1 cellular context compared by ENCODE assay signal in the genomic region with DNA sequence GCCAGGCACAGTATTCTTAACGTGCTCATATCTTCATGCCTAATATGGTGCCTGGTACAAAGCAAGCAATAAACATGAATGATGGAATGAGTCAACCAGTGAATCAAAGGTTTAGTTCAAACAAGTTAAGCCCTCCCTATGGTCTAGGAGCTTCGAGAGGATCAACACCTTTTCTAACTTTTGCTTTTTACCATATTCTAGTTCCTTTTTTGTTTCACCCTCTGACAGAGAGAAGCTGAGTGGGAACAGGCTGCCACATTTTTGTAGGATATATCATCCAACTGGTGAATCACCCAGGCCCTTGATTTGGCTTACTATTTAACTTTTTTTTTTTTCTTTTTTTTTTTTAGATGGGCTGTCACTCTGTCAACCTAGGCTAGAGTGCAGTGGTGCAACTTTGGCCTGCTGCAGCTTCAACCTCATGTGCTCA.
A peak's percentile ranks its signal among the peaks of the same experiment; 100 is the strongest.
TF ChIP-seq lines count a peak whose summit lies in the region.

No MANE protein-coding gene starts in this region.

TF ChIP-seq in A549, 52 proteins besides CTCF, POLR2A, EP300 and RAD21 (continued from another document):
- TF ChIP-seq, protein P1, sequence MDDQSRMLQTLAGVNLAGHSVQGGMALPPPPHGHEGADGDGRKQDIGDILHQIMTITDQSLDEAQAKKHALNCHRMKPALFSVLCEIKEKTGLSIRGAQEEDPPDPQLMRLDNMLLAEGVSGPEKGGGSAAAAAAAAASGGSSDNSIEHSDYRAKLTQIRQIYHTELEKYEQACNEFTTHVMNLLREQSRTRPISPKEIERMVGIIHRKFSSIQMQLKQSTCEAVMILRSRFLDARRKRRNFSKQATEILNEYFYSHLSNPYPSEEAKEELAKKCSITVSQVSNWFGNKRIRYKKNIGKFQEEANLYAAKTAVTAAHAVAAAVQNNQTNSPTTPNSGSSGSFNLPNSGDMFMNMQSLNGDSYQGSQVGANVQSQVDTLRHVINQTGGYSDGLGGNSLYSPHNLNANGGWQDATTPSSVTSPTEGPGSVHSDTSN (IDR thresholded peaks at IDR 0.05): no peak
- TF ChIP-seq ZNF302 (CRISPR knock-in tag; IDR thresholded peaks at IDR 0.05) (no peak), PHF8 (IDR thresholded peaks at IDR 0.05; ENCODE audit: borderline replicate concordance, low read depth) (no peak), HES2 (IDR thresholded peaks at IDR 0.05) (no peak), EHF (CRISPR knock-in tag; IDR thresholded peaks at IDR 0.05) (no peak), RNF2 (IDR thresholded peaks at IDR 0.05; ENCODE audit: borderline replicate concordance, low read depth) (no peak), CHD4 (IDR thresholded peaks at IDR 0.05; ENCODE audit: borderline replicate concordance) (no peak), BHLHE40 (IDR thresholded peaks at IDR 0.05; ENCODE audit: low read depth, low read length) (no peak), SMC3 (IDR thresholded peaks at IDR 0.05) (peak; percentile 8; the same call in 1 of the 3 replicates), FOSL2 (IDR thresholded peaks at IDR 0.05) (peak; percentile 83), FOSL2 (CRISPR knock-in tag; IDR thresholded peaks at IDR 0.05) (peak; percentile 77), KDM1A (IDR thresholded peaks at IDR 0.05; ENCODE audit: low read depth) (no peak), HDAC2 (IDR thresholded peaks at IDR 0.05) (no peak), ZC3H11A (IDR thresholded peaks at IDR 0.05) (no peak), EHMT2 (IDR thresholded peaks at IDR 0.05; ENCODE audit: low read depth) (no peak), REST (IDR thresholded peaks at IDR 0.05) (no peak), JUNB (IDR thresholded peaks at IDR 0.05) (peak; percentile 88), POLR2AphosphoS2 (conservative IDR thresholded peaks at IDR 0.05; ENCODE audit: low read length) (no peak), FOSB (CRISPR knock-in tag; IDR thresholded peaks at IDR 0.05) (no peak), CBX2 (IDR thresholded peaks at IDR 0.05; ENCODE audit: borderline replicate concordance, low read depth) (no peak), SREBF2 (IDR thresholded peaks at IDR 0.05) (no peak), JUN (IDR thresholded peaks at IDR 0.05) (0 out of 5 replicates have a peak, but pooled peaks have one; percentile 36 to 39), TP53 (CRISPR knock-in tag; IDR thresholded peaks at IDR 0.05) (no peak), NFE2L2 (conservative IDR thresholded peaks at IDR 0.05; ENCODE audit: low read length) (no peak)
- TF ChIP-seq, protein P2, sequence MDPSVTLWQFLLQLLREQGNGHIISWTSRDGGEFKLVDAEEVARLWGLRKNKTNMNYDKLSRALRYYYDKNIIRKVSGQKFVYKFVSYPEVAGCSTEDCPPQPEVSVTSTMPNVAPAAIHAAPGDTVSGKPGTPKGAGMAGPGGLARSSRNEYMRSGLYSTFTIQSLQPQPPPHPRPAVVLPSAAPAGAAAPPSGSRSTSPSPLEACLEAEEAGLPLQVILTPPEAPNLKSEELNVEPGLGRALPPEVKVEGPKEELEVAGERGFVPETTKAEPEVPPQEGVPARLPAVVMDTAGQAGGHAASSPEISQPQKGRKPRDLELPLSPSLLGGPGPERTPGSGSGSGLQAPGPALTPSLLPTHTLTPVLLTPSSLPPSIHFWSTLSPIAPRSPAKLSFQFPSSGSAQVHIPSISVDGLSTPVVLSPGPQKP (IDR thresholded peaks at IDR 0.05; ENCODE audit: low read depth, low read length): no peak
- TF ChIP-seq, protein P3, sequence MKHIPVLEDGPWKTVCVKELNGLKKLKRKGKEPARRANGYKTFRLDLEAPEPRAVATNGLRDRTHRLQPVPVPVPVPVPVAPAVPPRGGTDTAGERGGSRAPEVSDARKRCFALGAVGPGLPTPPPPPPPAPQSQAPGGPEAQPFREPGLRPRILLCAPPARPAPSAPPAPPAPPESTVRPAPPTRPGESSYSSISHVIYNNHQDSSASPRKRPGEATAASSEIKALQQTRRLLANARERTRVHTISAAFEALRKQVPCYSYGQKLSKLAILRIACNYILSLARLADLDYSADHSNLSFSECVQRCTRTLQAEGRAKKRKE (CRISPR knock-in tag; IDR thresholded peaks at IDR 0.05; ENCODE audit: low read depth): no peak
- TF ChIP-seq, protein P4, sequence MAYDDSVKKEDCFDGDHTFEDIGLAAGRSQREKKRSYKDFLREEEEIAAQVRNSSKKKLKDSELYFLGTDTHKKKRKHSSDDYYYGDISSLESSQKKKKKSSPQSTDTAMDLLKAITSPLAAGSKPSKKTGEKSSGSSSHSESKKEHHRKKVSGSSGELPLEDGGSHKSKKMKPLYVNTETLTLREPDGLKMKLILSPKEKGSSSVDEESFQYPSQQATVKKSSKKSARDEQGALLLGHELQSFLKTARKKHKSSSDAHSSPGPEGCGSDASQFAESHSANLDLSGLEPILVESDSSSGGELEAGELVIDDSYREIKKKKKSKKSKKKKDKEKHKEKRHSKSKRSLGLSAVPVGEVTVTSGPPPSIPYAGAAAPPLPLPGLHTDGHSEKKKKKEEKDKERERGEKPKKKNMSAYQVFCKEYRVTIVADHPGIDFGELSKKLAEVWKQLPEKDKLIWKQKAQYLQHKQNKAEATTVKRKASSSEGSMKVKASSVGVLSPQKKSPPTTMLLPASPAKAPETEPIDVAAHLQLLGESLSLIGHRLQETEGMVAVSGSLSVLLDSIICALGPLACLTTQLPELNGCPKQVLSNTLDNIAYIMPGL (CRISPR knock-in tag; IDR thresholded peaks at IDR 0.05; ENCODE audit: borderline replicate concordance): no peak
